In the genomic region with DNA sequence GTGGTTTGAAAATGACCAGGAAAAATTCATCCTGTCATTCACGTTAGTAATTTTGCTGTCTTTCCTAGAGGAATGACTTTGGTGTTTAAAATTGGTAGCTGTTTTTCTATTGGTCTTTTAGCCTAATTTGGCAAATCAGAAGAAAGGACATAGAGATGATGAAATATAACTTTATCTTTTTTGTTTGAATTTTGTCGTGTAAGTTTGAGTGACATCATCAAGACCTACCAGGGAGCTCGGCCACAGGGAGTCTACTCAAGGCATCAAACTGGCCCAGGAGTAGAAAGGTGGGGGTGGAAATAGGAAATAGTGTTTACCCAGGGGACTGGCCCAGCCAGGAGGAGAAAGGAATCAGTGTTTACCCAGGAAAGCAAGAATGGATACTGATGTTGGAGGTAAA, we compare ENCODE assay signal across 32 cellular contexts.
"Had no signal": no experiment of that assay in that cellular context is flagged by ENCODE, and none has a peak within 500 bp of the region (broad histone marks: within the 10 kb centered on the region; RNA-seq: fewer than 3 reads in every experiment).

No MANE protein-coding gene starts in this region.

- H3K4me1 ChIP-seq: adrenal gland, body of pancreas, colonic mucosa, esophagus muscularis mucosa, foreskin keratinocyte, gastrocnemius medialis, heart left ventricle had no signal

- DNase-seq: activated CD4-positive, alpha-beta T cell treated with anti-CD3 and anti-CD28 coated beads for 4 hours; activated CD4-positive, alpha-beta T cell treated with anti-CD3 and anti-CD28 coated beads, Interleukin-2, amount 10 ng/mL, durations not matched to agents 7 days and 5 days; activated CD4-positive, alpha-beta T cell treated with anti-CD3 and anti-CD28 coated beads, Interleukin-2, amount 50 U/mL, for 4 hours; activated CD4-positive, CD25-positive, alpha-beta regulatory T cell; activated CD4-positive, CD25-positive, alpha-beta regulatory T cell treated with anti-CD3 and anti-CD28 coated beads, Interleukin-2, amount 50 U/mL, for 72 hours; activated CD8-positive, alpha-beta memory T cell treated with anti-CD3 and anti-CD28 coated beads for 24 hours; activated CD8-positive, alpha-beta T cell treated with anti-CD3 and anti-CD28 coated beads for 36 hours; activated effector memory CD4-positive, alpha-beta T cell treated with anti-CD3 and anti-CD28 coated beads, Interleukin-2, amount 50 U/mL, for 16 hours; activated naive CD4-positive, alpha-beta T cell treated with anti-CD3 and anti-CD28 coated beads for 36 hours; activated naive CD8-positive, alpha-beta T cell treated with anti-CD3 and anti-CD28 coated beads for 36 hours; activated naive CD8-positive, alpha-beta T cell treated with anti-CD3 and anti-CD28 coated beads, Interleukin-2, amount 50 U/mL, for 24 hours; activated T-cell treated with anti-CD3 and anti-CD28 coated beads, Interleukin-2, amount 50 U/mL, for 4 hours; adrenal gland; amygdala; body of pancreas; central memory CD4-positive, alpha-beta T cell; cerebellar nuclear complex; colonic mucosa; effector memory CD4-positive, alpha-beta T cell; endodermal cell; erythroblast; foreskin keratinocyte; gastrocnemius medialis; glutamatergic neuron; heart left ventricle; T-helper 1 cell; T-helper 17 cell; T1000 had no signal

- H3K9me3 Mint-ChIP-seq: activated CD4-positive, alpha-beta T cell treated with anti-CD3 and anti-CD28 coated beads, Interleukin-2, amount 10 ng/mL, durations not matched to agents 7 days and 5 days; activated CD8-positive, alpha-beta T cell treated with anti-CD3 and anti-CD28 coated beads for 36 hours; activated naive CD4-positive, alpha-beta T cell treated with anti-CD3 and anti-CD28 coated beads for 36 hours; activated naive CD4-positive, alpha-beta T cell treated with anti-CD3 and anti-CD28 coated beads, Interleukin-2, amount 50 U/mL, for 24 hours; activated naive CD8-positive, alpha-beta T cell treated with anti-CD3 and anti-CD28 coated beads for 36 hours; activated naive CD8-positive, alpha-beta T cell treated with anti-CD3 and anti-CD28 coated beads, Interleukin-2, amount 50 U/mL, for 24 hours; activated T-cell treated with anti-CD3 and anti-CD28 coated beads, Interleukin-2, amount 50 U/mL, for 4 hours; activated T-helper 2 cell treated with anti-CD3 and anti-CD28 coated beads, Interferon-gamma antibody, Interleukin-2, Interleukin-4, amounts not matched to agents 10 μg/mL and 5 μg/mL and 100 μg/mL, durations not matched to agents 14 hours and 24 hours and 36 hours; endodermal cell; T-helper 2 cell treated with Interferon-gamma antibody and Interleukin-4, amounts not matched to agents 5 μg/mL and 100 μg/mL, for 36 hours had no signal

- H3K27me3 ChIP-seq: adrenal gland, body of pancreas, colonic mucosa, esophagus muscularis mucosa, foreskin keratinocyte, gastrocnemius medialis, heart left ventricle had no signal

- H3K4me1 Mint-ChIP-seq: activated naive CD8-positive, alpha-beta T cell treated with anti-CD3 and anti-CD28 coated beads for 36 hours had no signal

- ATAC-seq: activated CD8-positive, alpha-beta T cell treated with anti-CD3 and anti-CD28 coated beads for 36 hours; activated naive CD8-positive, alpha-beta T cell treated with anti-CD3 and anti-CD28 coated beads, Interleukin-2, amount 50 U/mL, for 24 hours; activated T-cell treated with anti-CD3 and anti-CD28 coated beads, Interleukin-2, amount 50 U/mL, for 4 hours; body of pancreas; foreskin keratinocyte; gastrocnemius medialis; heart left ventricle; T-helper 17 cell had no signal

- H3K27me3 Mint-ChIP-seq: activated CD8-positive, alpha-beta T cell treated with anti-CD3 and anti-CD28 coated beads for 36 hours; activated naive CD4-positive, alpha-beta T cell treated with anti-CD3 and anti-CD28 coated beads, Interleukin-2, amount 50 U/mL, for 24 hours; activated naive CD8-positive, alpha-beta T cell treated with anti-CD3 and anti-CD28 coated beads for 36 hours; activated naive CD8-positive, alpha-beta T cell treated with anti-CD3 and anti-CD28 coated beads, Interleukin-2, amount 50 U/mL, for 24 hours had no signal

- H3K9me3 ChIP-seq: adrenal gland, body of pancreas, colonic mucosa, esophagus muscularis mucosa, gastrocnemius medialis, heart left ventricle had no signal

- H3K4me3 Mint-ChIP-seq: activated CD4-positive, alpha-beta T cell treated with anti-CD3 and anti-CD28 coated beads, Interleukin-2, amount 10 ng/mL, durations not matched to agents 7 days and 5 days; activated CD8-positive, alpha-beta T cell treated with anti-CD3 and anti-CD28 coated beads for 36 hours; activated naive CD4-positive, alpha-beta T cell treated with anti-CD3 and anti-CD28 coated beads for 36 hours; activated naive CD4-positive, alpha-beta T cell treated with anti-CD3 and anti-CD28 coated beads, Interleukin-2, amount 50 U/mL, for 24 hours; activated naive CD8-positive, alpha-beta T cell treated with anti-CD3 and anti-CD28 coated beads for 36 hours; activated naive CD8-positive, alpha-beta T cell treated with anti-CD3 and anti-CD28 coated beads, Interleukin-2, amount 50 U/mL, for 24 hours; activated T-cell treated with anti-CD3 and anti-CD28 coated beads, Interleukin-2, amount 50 U/mL, for 4 hours; endodermal cell; T-helper 17 cell; T-helper 2 cell treated with Interferon-gamma antibody and Interleukin-4, amounts not matched to agents 5 μg/mL and 100 μg/mL, for 36 hours had no signal

- H3K27ac ChIP-seq: adrenal gland, body of pancreas, colonic mucosa, esophagus muscularis mucosa, foreskin keratinocyte, gastrocnemius medialis, heart left ventricle had no signal

- H3K27ac Mint-ChIP-seq: activated CD4-positive, alpha-beta T cell treated with anti-CD3 and anti-CD28 coated beads, Interleukin-2, amount 10 ng/mL, durations not matched to agents 7 days and 5 days; activated CD8-positive, alpha-beta T cell treated with anti-CD3 and anti-CD28 coated beads for 36 hours; activated naive CD4-positive, alpha-beta T cell treated with anti-CD3 and anti-CD28 coated beads for 36 hours; activated naive CD4-positive, alpha-beta T cell treated with anti-CD3 and anti-CD28 coated beads, Interleukin-2, amount 50 U/mL, for 24 hours; activated naive CD8-positive, alpha-beta T cell treated with anti-CD3 and anti-CD28 coated beads for 36 hours; activated naive CD8-positive, alpha-beta T cell treated with anti-CD3 and anti-CD28 coated beads, Interleukin-2, amount 50 U/mL, for 24 hours; activated T-helper 2 cell treated with anti-CD3 and anti-CD28 coated beads, Interferon-gamma antibody, Interleukin-2, Interleukin-4, amounts not matched to agents 10 μg/mL and 5 μg/mL and 100 μg/mL, durations not matched to agents 14 hours and 24 hours and 36 hours; endodermal cell; T-helper 17 cell; T-helper 2 cell treated with Interferon-gamma antibody and Interleukin-4, amounts not matched to agents 5 μg/mL and 100 μg/mL, for 36 hours had no signal
